ENCODE assay signal across 8 cellular contexts in the genomic region with DNA sequence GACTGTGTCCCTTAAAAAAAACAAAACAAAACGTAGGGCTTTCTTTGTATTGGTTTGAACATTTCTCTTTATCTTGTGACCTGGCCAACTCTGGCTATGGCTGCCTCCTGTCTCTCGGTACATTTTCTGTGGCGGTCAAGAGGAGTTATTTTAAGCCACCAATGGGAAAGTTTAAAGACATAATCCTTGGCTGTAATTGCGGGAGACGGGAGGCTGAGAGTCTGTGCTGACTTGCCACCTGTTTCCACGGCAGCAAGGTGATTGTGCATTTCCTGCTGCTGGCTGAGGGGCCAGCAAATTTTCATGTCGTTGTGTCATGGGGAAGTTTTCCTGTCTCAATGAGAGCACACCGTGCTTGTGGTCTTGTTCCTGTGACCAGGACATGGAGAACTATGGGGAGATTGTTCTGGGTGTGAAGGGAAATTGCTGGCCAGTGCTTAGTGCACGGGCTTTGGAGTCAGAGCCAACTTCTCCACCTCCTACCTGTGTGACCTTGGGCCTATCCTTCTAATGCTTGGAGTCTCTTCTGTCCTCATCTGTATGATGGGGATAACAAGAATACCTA. TPM values are rescaled to one million over a fixed set of nuclear protein-coding genes. Genes with fewer than 3 reads are reported as not detected.
DNase-seq lines count a peak whose midpoint lies in the region; ATAC-seq and FAIRE-seq lines count a peak whose summit lies in the region.

No MANE protein-coding gene starts in this region.

- peaks cover 0 to 2% of the 10 kb centered on the region in 2 donors for H3K36me3 Mint-ChIP-seq in activated T-cell treated with anti-CD3 and anti-CD28 coated beads, Interleukin-2, amount 50 U/mL, for 72 hours (ENCODE audit: insufficient read depth in 2 of 2)

- ATAC-seq in activated T-cell treated with anti-CD3 and anti-CD28 coated beads, Interleukin-2, amount 50 U/mL, for 72 hours (replicated peaks in 1 of 2): peak; percentile 50 to 53
- no peak for ATAC-seq in HG03378 (IDR thresholded peaks at IDR 0.05; ENCODE audit: unreplicated experiment)

- H3K27ac Mint-ChIP-seq in activated T-cell treated with anti-CD3 and anti-CD28 coated beads, Interleukin-2, amount 50 U/mL, for 72 hours: peak overlapping the region; percentile 78

- no peaks in the 10 kb centered on the region for H3K27me3 Mint-ChIP-seq in activated T-cell treated with anti-CD3 and anti-CD28 coated beads, Interleukin-2, amount 50 U/mL, for 72 hours (ENCODE audit: low read depth)

- FAIRE-seq in urothelium cell line (lab: Jason Lieb, UNC): no peak

- H3K4me1 Mint-ChIP-seq in activated T-cell treated with anti-CD3 and anti-CD28 coated beads, Interleukin-2, amount 50 U/mL, for 72 hours (ENCODE audit: low read depth): peaks cover 62% of the 10 kb centered on the region

- H3K9me3 Mint-ChIP-seq in activated T-cell treated with anti-CD3 and anti-CD28 coated beads, Interleukin-2, amount 50 U/mL, for 72 hours: no peaks in the 10 kb centered on the region

- peak overlapping the region; percentile 69 to 77 for H3K4me3 Mint-ChIP-seq in activated T-cell treated with anti-CD3 and anti-CD28 coated beads, Interleukin-2, amount 50 U/mL, for 72 hours

- DNase-seq in Daoy (ENCODE audit: low read depth) (peak; percentile 73), NCI-H1105 treated with DMSO at 0.1 percent for 48 hours (lab: John Stamatoyannopoulos, UW) (peak; percentile 74), kidney tubule cell (ENCODE audit: low spot score) (peak; percentile 98), urothelium cell line (ENCODE audit: low spot score) (peak; percentile 44)
- DNase-seq in activated T-cell treated with anti-CD3 and anti-CD28 coated beads, Interleukin-2, amount 50 U/mL, for 72 hours: no peak
- no peak for DNase-seq in stimulated activated CD4-positive, alpha-beta T cell treated with anti-CD3 and anti-CD28 coated beads, Interleukin-15, amount 100 ng/mL, for 24 hours
- no peak for DNase-seq in activated CD4-positive, CD25-positive, alpha-beta regulatory T cell treated with anti-CD3 and anti-CD28 coated beads, Interleukin-2, amount 50 U/mL, for 72 hours

RNA-seq across cellular contexts. Expression of gene PTPRJ, which starts 11.0 kb away (rescaled TPM):
- total RNA-seq in Daoy (2014; rRNA removed; shearing (Covaris generic)): 17.0 and 17.6 TPM in 2 replicates
- total RNA-seq in activated T-cell treated with anti-CD3 and anti-CD28 coated beads, Interleukin-2, amount 50 U/mL, for 72 hours: 10 to 100 TPM; 36.6 to 50.6 TPM

Comparison
In these comparisons a context has a peak if more than half of its experiments do, and no peak if none do; other contexts are left out.
1. DNase-seq: peak in Daoy (single experiment), NCI-H1105 treated with DMSO at 0.1 percent for 48 hours (single experiment), kidney tubule cell (single experiment) and urothelium cell line (single experiment); none in activated T-cell treated with anti-CD3 and anti-CD28 coated beads, Interleukin-2, amount 50 U/mL, for 72 hours (0 of 2), stimulated activated CD4-positive, alpha-beta T cell treated with anti-CD3 and anti-CD28 coated beads, Interleukin-15, amount 100 ng/mL, for 24 hours (single experiment) and activated CD4-positive, CD25-positive, alpha-beta regulatory T cell treated with anti-CD3 and anti-CD28 coated beads, Interleukin-2, amount 50 U/mL, for 72 hours (single experiment).